In genomic region chr2:219541611-219542180, GRCh38 we compare ENCODE assay signal across 1 cellular context.
TF ChIP-seq lines count a peak whose summit lies in the region.

No MANE protein-coding gene starts in this region.

TF ChIP-seq in HepG2, 621 proteins besides CTCF, POLR2A, EP300 and RAD21 (continued from another document and continues in another):
- peak; percentile 86; the same call in 1 of the 2 replicates for TF ChIP-seq ZNF800 (CRISPR knock-in tag; IDR thresholded peaks at IDR 0.05)
- TF ChIP-seq ZSCAN25 (CRISPR knock-in tag; IDR thresholded peaks at IDR 0.05) = no peak
- TF ChIP-seq SP140L (CRISPR knock-in tag; IDR thresholded peaks at IDR 0.05; ENCODE audit: borderline replicate concordance) = no peak
- 0 out of 2 replicates have a peak, but pooled peaks have one; percentile 12 for TF ChIP-seq TFE3 (CRISPR knock-in tag; IDR thresholded peaks at IDR 0.05)
- no peak for TF ChIP-seq PREB (CRISPR knock-in tag; IDR thresholded peaks at IDR 0.05)
- TF ChIP-seq ZKSCAN5 (CRISPR knock-in tag; IDR thresholded peaks at IDR 0.05) = no peak
- no peak for TF ChIP-seq ZSCAN22 (CRISPR knock-in tag; IDR thresholded peaks at IDR 0.05)
- TF ChIP-seq DDIT3 (CRISPR knock-in tag; IDR thresholded peaks at IDR 0.05) = no peak
- TF ChIP-seq HDAC1 (CRISPR knock-in tag; IDR thresholded peaks at IDR 0.05) = peak; percentile 91
- TF ChIP-seq IRF1 (CRISPR knock-in tag; IDR thresholded peaks at IDR 0.05; ENCODE audit: low read depth) = 0 out of 2 replicates have a peak, but pooled peaks have one; percentile 39
- TF ChIP-seq POGK (CRISPR knock-in tag; conservative IDR thresholded peaks at IDR 0.05) = no peak
- peak; percentile 31 for TF ChIP-seq AGO1 (IDR thresholded peaks at IDR 0.05; ENCODE audit: low read depth, low read length, poor library complexity, severe bottlenecking)
- no peak for TF ChIP-seq PRDM4 (CRISPR knock-in tag; IDR thresholded peaks at IDR 0.05; ENCODE audit: borderline replicate concordance)
- TF ChIP-seq ZBTB34 (CRISPR knock-in tag; IDR thresholded peaks at IDR 0.05) = peak; percentile 82; the same call in 1 of the 2 replicates
- no peak for TF ChIP-seq TRIM22 (IDR thresholded peaks at IDR 0.05)
- TF ChIP-seq ZNF629 (CRISPR knock-in tag; conservative IDR thresholded peaks at IDR 0.05) = no peak
- TF ChIP-seq GPBP1L1 (CRISPR knock-in tag; IDR thresholded peaks at IDR 0.05) = no peak
- no peak for TF ChIP-seq HNRNPH1 (optimal IDR thresholded peaks at IDR 0.05; ENCODE audit: low read depth, low read length)
- no peak for TF ChIP-seq ZNF7 (CRISPR knock-in tag; IDR thresholded peaks at IDR 0.05)
- 0 out of 2 replicates have a peak, but pooled peaks have one; percentile 60 for TF ChIP-seq ZNF879 (CRISPR knock-in tag; IDR thresholded peaks at IDR 0.05)
- TF ChIP-seq ZNF816 (CRISPR knock-in tag; IDR thresholded peaks at IDR 0.05; ENCODE audit: borderline replicate concordance) = no peak
- no peak; the same call in 1 of the 2 replicates for TF ChIP-seq ZNF775 (CRISPR knock-in tag; IDR thresholded peaks at IDR 0.05; ENCODE audit: borderline replicate concordance)
- TF ChIP-seq ZNF124 (CRISPR knock-in tag; IDR thresholded peaks at IDR 0.05) = peak; percentile 77; the same call in 1 of the 2 replicates
- no peak for TF ChIP-seq ZNF766 (CRISPR knock-in tag; IDR thresholded peaks at IDR 0.05; ENCODE audit: borderline replicate concordance)
- TF ChIP-seq ZKSCAN1 (IDR thresholded peaks at IDR 0.05; ENCODE audit: low read length) = no peak
- no peak for TF ChIP-seq ZNF672 (CRISPR knock-in tag; IDR thresholded peaks at IDR 0.05)
- TF ChIP-seq DZIP1 (CRISPR knock-in tag; IDR thresholded peaks at IDR 0.05) = 0 out of 2 replicates have a peak, but pooled peaks have one; percentile 76
- no peak for TF ChIP-seq DR1 (CRISPR knock-in tag; IDR thresholded peaks at IDR 0.05)
- peak; percentile 91 for TF ChIP-seq TBX2 (CRISPR knock-in tag; IDR thresholded peaks at IDR 0.05; ENCODE audit: borderline replicate concordance)
- TF ChIP-seq ZBTB10 (CRISPR knock-in tag; IDR thresholded peaks at IDR 0.05; ENCODE audit: borderline replicate concordance) = no peak; the same call in 1 of the 2 replicates
